7 cellular contexts compared by ENCODE assay signal in genomic region chr4:163755013-163755412, GRCh38.
DNase-seq lines count a peak whose midpoint lies in the region; ATAC-seq lines count a peak whose summit lies in the region.

No MANE protein-coding gene starts in this region.

- intact Hi-C loops in posterior cingulate gyrus (cut with DNase I) = loop anchor here (1.0 to 10.0 kb wide), 3 partner anchors 200 to 980 kb away; no protein-coding TSS in a partner anchor

- peak; percentile 22 for DNase-seq in NCI-H69 (lab: John Stamatoyannopoulos, UW)
- peak; percentile 21 for DNase-seq in glomerular visceral epithelial cell (ENCODE audit: extremely low spot score)
- no peak for DNase-seq in NCI-H1092 treated with DMSO at 0.1 percent for 48 hours (lab: John Stamatoyannopoulos, UW)
- no peak for DNase-seq in posterior cingulate gyrus
- DNase-seq in activated CD4-positive, alpha-beta T cell treated with anti-CD3 and anti-CD28 coated beads, Interleukin-2, amount 50 U/mL, for 48 hours = no peak

- ATAC-seq in GM18868 (IDR thresholded peaks at IDR 0.05; ENCODE audit: unreplicated experiment) = peak; percentile 74
- ATAC-seq in HG02763 (IDR thresholded peaks at IDR 0.05; ENCODE audit: unreplicated experiment) = peak; percentile 48

Comparison
In these comparisons a context has a peak if more than half of its experiments do, and no peak if none do; other contexts are left out.
1. DNase-seq: peak in NCI-H69 (single experiment) and glomerular visceral epithelial cell (single experiment); none in NCI-H1092 treated with DMSO at 0.1 percent for 48 hours (single experiment), posterior cingulate gyrus (0 of 10) and activated CD4-positive, alpha-beta T cell treated with anti-CD3 and anti-CD28 coated beads, Interleukin-2, amount 50 U/mL, for 48 hours (0 of 2).